ENCODE assay signal across 21 cellular contexts in genomic region chr4:175325230-175325629, GRCh38.
A peak's percentile ranks its signal among the peaks of the same experiment; 100 is the strongest.
DNase-seq lines count a peak whose midpoint lies in the region; ATAC-seq, FAIRE-seq and TF ChIP-seq lines count a peak whose summit lies in the region.
"Had no signal": no experiment of that assay in that cellular context is flagged by ENCODE, and none has a peak within 500 bp of the region (broad histone marks: within the 10 kb centered on the region; RNA-seq: fewer than 3 reads in every experiment).

No MANE protein-coding gene starts in this region.

- no peaks in the 10 kb centered on the region; the same call in 2 of the 3 replicates for H3K9me3 Mint-ChIP-seq in GM23338
- peaks cover 6% of the 10 kb centered on the region for H3K9me3 Mint-ChIP-seq in mesothelial cell of epicardium
- H3K9me3 Mint-ChIP-seq: CD4-positive, alpha-beta T cell had no signal

- no peak for TF ChIP-seq CTCF in GM23338 (conservative IDR thresholded peaks at IDR 0.05; ENCODE audit: low read depth in 2 of 2)
- no peak for TF ChIP-seq CTCF in bronchial epithelial cell (IDR thresholded peaks at IDR 0.05; ENCODE audit: insufficient read depth, low read length, severe bottlenecking)
- no peak for TF ChIP-seq CTCF in mesothelial cell of epicardium (IDR thresholded peaks at IDR 0.05; ENCODE audit: unreplicated experiment)
- TF ChIP-seq CTCF in D721Med (IDR thresholded peaks at IDR 0.05; ENCODE audit: insufficient read depth, missing control alignments), result no peak

- no peaks in the 10 kb centered on the region for H3K79me1 ChIP-seq in trophoblast cell (ENCODE audit: low read length)

- ATAC-seq in GM23338 (no peak), HG03097 (IDR thresholded peaks at IDR 0.05; ENCODE audit: low FRiP score, unreplicated experiment) (no peak)
- ATAC-seq: SK-N-SH treated with all-trans-retinoic acid at 6 μM for 48 hours had no signal

- DNase-seq in GM23338 (ENCODE audit: low spot score) (no peak), M059J (ENCODE audit: low read depth) (peak; percentile 45), bronchial epithelial cell (ENCODE audit: low read depth) (no peak), trophoblast cell (no peak), mesothelial cell of epicardium (ENCODE audit: low spot score in 2 of 2, unreplicated experiment in 2 of 2) (no peak), Ammon's horn (ENCODE audit: low spot score) (no peak), D721Med (ENCODE audit: insufficient read length, low spot score) (no peak)
- DNase-seq: BE2C; CD4-positive, alpha-beta T cell; DND-41; GF-D8; GOT3; MG63; NCI-H1092 treated with DMSO at 0.1 percent for 48 hours; NCI-H2081 treated with DMSO at 0.1 percent for 48 hours; NCI-H510A treated with DMSO at 0.1 percent for 48 hours; SHP77 treated with DMSO at 0.1 percent for 48 hours had no signal

- no peak overlapping the region for H3K23ac ChIP-seq in trophoblast cell (ENCODE audit: low read length)

- no peaks in the 10 kb centered on the region for H4K20me1 ChIP-seq in GM23338 (replicated peaks; ENCODE audit: insufficient read depth)

- peaks cover 6% of the 10 kb centered on the region; the same call in 2 of the 3 replicates for H3K4me1 Mint-ChIP-seq in GM23338
- no peaks in the 10 kb centered on the region for H3K4me1 Mint-ChIP-seq in mesothelial cell of epicardium

- no peak overlapping the region for H2BK5ac ChIP-seq in trophoblast cell (ENCODE audit: low read depth, low read length, poor library complexity)

- no peak overlapping the region for H4K12ac ChIP-seq in trophoblast cell (ENCODE audit: low read depth, low read length)

- H3K9me2 ChIP-seq in GM23338 (ENCODE audit: insufficient read depth), result no peaks in the 10 kb centered on the region; the same call in 1 of the 2 replicates

- no peaks in the 10 kb centered on the region for H3K27me3 Mint-ChIP-seq in GM23338 (ENCODE audit: insufficient read depth, low read depth, poor library complexity)
- no peaks in the 10 kb centered on the region for H3K27me3 Mint-ChIP-seq in mesothelial cell of epicardium (ENCODE audit: low read depth)
- H3K27me3 Mint-ChIP-seq: CD4-positive, alpha-beta T cell had no signal

- H3K27ac ChIP-seq in GM23338 (ENCODE audit: low read depth) (no peak overlapping the region), trophoblast cell (ENCODE audit: low read depth, low read length) (no peak overlapping the region)

- H3K4me2 ChIP-seq in GM23338 (no peak overlapping the region), trophoblast cell (ENCODE audit: low read length) (no peak overlapping the region)

- H3F3A ChIP-seq in GM23338 (replicated peaks; ENCODE audit: low read depth), result no peaks in the 10 kb centered on the region

- peak; percentile 7 for FAIRE-seq in bronchial epithelial cell (lab: Jason Lieb, UNC)
- FAIRE-seq in D721Med (lab: Jason Lieb, UNC), result no peak
- FAIRE-seq: GM12891, RCC 7860 had no signal

- H3K4me3 Mint-ChIP-seq in GM23338 (no peak overlapping the region), mesothelial cell of epicardium (no peak overlapping the region)
- H3K4me3 Mint-ChIP-seq: CD4-positive, alpha-beta T cell had no signal

- no peaks in the 10 kb centered on the region for H3K36me3 Mint-ChIP-seq in GM23338 (ENCODE audit: low read depth)
- H3K36me3 Mint-ChIP-seq in mesothelial cell of epicardium, result no peaks in the 10 kb centered on the region

- H3K4me1 ChIP-seq in GM23338 (ENCODE audit: insufficient read depth) (no peaks in the 10 kb centered on the region), trophoblast cell (ENCODE audit: control insufficient read depth in 1 of 2, insufficient read depth in 2 of 2, low read length in 2 of 2) (no peaks in the 10 kb centered on the region)
- H3K4me1 ChIP-seq: BE2C had no signal

- H3K9ac ChIP-seq in trophoblast cell (ENCODE audit: low read length), result no peak overlapping the region

- no CpG with 5 or more reads among the region's 5 CpGs for WGBS in trophoblast cell (ENCODE audit: extremely low coverage, insufficient coverage, insufficient read length)

- no peak overlapping the region for H3K4ac ChIP-seq in trophoblast cell (ENCODE audit: low read depth, low read length)

- H3K4me3 ChIP-seq in GM23338, result no peak overlapping the region
- H3K4me3 ChIP-seq in bronchial epithelial cell (ENCODE audit: low read depth, low read length), result no peak overlapping the region
- H3K4me3 ChIP-seq in trophoblast cell (ENCODE audit: low read depth, low read length), result no peak overlapping the region
- H3K4me3 ChIP-seq: MG63 had no signal

- no peak overlapping the region for H4K8ac ChIP-seq in trophoblast cell (ENCODE audit: low read depth, low read length)

- no peaks in the 10 kb centered on the region for H3K36me3 ChIP-seq in GM23338 (ENCODE audit: insufficient read depth)
- no peaks in the 10 kb centered on the region for H3K36me3 ChIP-seq in bronchial epithelial cell (ENCODE audit: control insufficient read depth, insufficient read depth, low read length)
- no peaks in the 10 kb centered on the region for H3K36me3 ChIP-seq in trophoblast cell (ENCODE audit: control insufficient read depth in 1 of 2, insufficient read depth in 2 of 2, low read length in 2 of 2)
- H3K36me3 ChIP-seq: BE2C, MG63 had no signal

- H3K18ac ChIP-seq in trophoblast cell (ENCODE audit: low read length), result no peak overlapping the region

- no peaks in the 10 kb centered on the region for H3K9me3 ChIP-seq in trophoblast cell (ENCODE audit: insufficient read depth, low read depth, low read length)
- H3K9me3 ChIP-seq: BE2C, MG63 had no signal

- no peaks in the 10 kb centered on the region for H3K27me3 ChIP-seq in GM23338 (ENCODE audit: insufficient read depth)
- H3K27me3 ChIP-seq in bronchial epithelial cell (ENCODE audit: control insufficient read depth, insufficient read depth, low read length), result no peaks in the 10 kb centered on the region
- H3K27me3 ChIP-seq in trophoblast cell (ENCODE audit: insufficient read depth, low read length), result no peaks in the 10 kb centered on the region
- H3K27me3 ChIP-seq: BE2C, MG63 had no signal

- H3K79me2 ChIP-seq in GM23338 (replicated peaks; ENCODE audit: insufficient read depth), result no peaks in the 10 kb centered on the region
- H3K79me2 ChIP-seq in trophoblast cell (ENCODE audit: control insufficient read depth, insufficient read depth, low read length, poor library complexity), result no peaks in the 10 kb centered on the region

- H3K27ac Mint-ChIP-seq in GM23338, result no peak overlapping the region
- no peak overlapping the region for H3K27ac Mint-ChIP-seq in mesothelial cell of epicardium
- H3K27ac Mint-ChIP-seq: CD4-positive, alpha-beta T cell had no signal

- H2AFZ ChIP-seq in GM23338, result peak overlapping the region; percentile 60
- peak overlapping the region; percentile 1 for H2AFZ ChIP-seq in trophoblast cell (ENCODE audit: insufficient read depth, low read length, poor library complexity)

- H2AK5ac ChIP-seq in trophoblast cell (ENCODE audit: low read length), result no peak overlapping the region

- H2BK120ac ChIP-seq in trophoblast cell (ENCODE audit: insufficient read depth, low read length, poor library complexity), result no peak overlapping the region

- no peak overlapping the region for H2BK12ac ChIP-seq in trophoblast cell (ENCODE audit: low read length)

- no peak overlapping the region for H3K14ac ChIP-seq in trophoblast cell (ENCODE audit: low read length)

- no peak overlapping the region for H4K91ac ChIP-seq in trophoblast cell (ENCODE audit: low read depth, low read length)

TF ChIP-seq in GM23338, 12 proteins besides CTCF, POLR2A, EP300 and RAD21 (continues in another document):
- TF ChIP-seq STAT1 (IDR thresholded peaks at IDR 0.05; ENCODE audit: unreplicated experiment) (no peak), ZNF114 (CRISPR knock-in tag; IDR thresholded peaks at IDR 0.05) (no peak), EZH2 (IDR thresholded peaks at IDR 0.05; ENCODE audit: low read depth, unreplicated experiment) (no peak)
